ENCODE assay signal across 10 cellular contexts in the genomic region with DNA sequence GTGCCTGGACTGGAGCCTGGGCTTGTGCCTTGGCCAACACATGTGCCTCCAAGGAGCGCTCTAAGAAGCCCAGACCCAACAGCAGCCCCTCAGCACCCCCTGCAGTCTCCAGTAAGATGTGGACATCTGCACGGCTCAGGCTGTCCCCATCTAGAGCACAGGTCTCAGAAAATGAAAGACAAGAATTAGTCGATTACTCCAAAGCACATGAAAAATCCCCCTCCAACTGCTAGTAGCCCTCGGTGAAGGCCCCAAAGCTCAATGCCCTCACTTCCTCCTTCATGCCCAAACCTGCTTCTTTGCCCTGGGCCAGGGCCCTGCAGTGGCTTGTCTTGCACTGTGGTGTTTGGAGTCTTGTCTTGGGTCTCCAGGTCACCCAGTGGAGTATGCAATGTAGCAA. TPM values are rescaled to one million over a fixed set of nuclear protein-coding genes. Genes with fewer than 3 reads are reported as not detected.
DNase-seq lines count a peak whose midpoint lies in the region; ATAC-seq, FAIRE-seq and TF ChIP-seq lines count a peak whose summit lies in the region.
"Had no signal": no experiment of that assay in that cellular context is flagged by ENCODE, and none has a peak within 500 bp of the region (broad histone marks: within the 10 kb centered on the region; RNA-seq: fewer than 3 reads in every experiment).

No MANE protein-coding gene starts in this region.

- H3K27me3 ChIP-seq in H1 (replicated peaks in 1 of 4; ENCODE audit: control insufficient read depth in 3 of 4, extremely low read depth in 1 of 4, insufficient read depth in 3 of 4, low read length in 3 of 4) (no peaks in the 10 kb centered on the region), thyroid gland (no peaks in the 10 kb centered on the region)

- H4K20me1 ChIP-seq in H1 (replicated peaks in 1 of 2; ENCODE audit: control insufficient read depth in 1 of 2, insufficient read depth in 2 of 2, low read length in 2 of 2), result no peaks in the 10 kb centered on the region

- no peaks in the 10 kb centered on the region for H3K23me2 ChIP-seq in H1 (ENCODE audit: low read depth, low read length)

- TF ChIP-seq EP300 in H1 (IDR thresholded peaks at IDR 0.05; ENCODE audit: borderline replicate concordance in 1 of 2, low read depth in 2 of 2, low read length in 2 of 2), result no peak

- H3K27ac ChIP-seq in H1 (ENCODE audit: low read depth, low read length), result no peak overlapping the region
- no peak overlapping the region for H3K27ac ChIP-seq in thyroid gland

- H3K18ac ChIP-seq in H1 (ENCODE audit: extremely low read depth, low read length), result no peak overlapping the region

- peak; percentile 25 for TF ChIP-seq CTCF in GM13976 (IDR thresholded peaks at IDR 0.05; ENCODE audit: borderline replicate concordance, control extremely low read depth, extremely low read depth, insufficient read depth, missing control alignments)
- TF ChIP-seq CTCF in GM20000 (IDR thresholded peaks at IDR 0.05; ENCODE audit: extremely low read depth, missing control alignments), result peak; percentile 34
- TF ChIP-seq CTCF in H1 (IDR thresholded peaks at IDR 0.05; ENCODE audit: control extremely low read depth in 1 of 3, insufficient read depth in 1 of 3, low read depth in 1 of 3, low read length in 3 of 3), result peak in 2 of 3 experiments; percentile 12 to 15; a peak in 2 of 4 replicates
- TF ChIP-seq CTCF in thyroid gland (IDR thresholded peaks at IDR 0.05), result no peak

- no peak overlapping the region for H2BK20ac ChIP-seq in H1 (ENCODE audit: low read length)

- ATAC-seq in HG03354 (IDR thresholded peaks at IDR 0.05; ENCODE audit: poor library complexity, severe bottlenecking, unreplicated experiment), result peak; percentile 46

- intact Hi-C loops in thyroid gland (cut with DNase I), result no loop called here

- H3K9ac ChIP-seq in H1 (replicated peaks in 1 of 4; ENCODE audit: extremely low read depth in 1 of 4, low read depth in 3 of 4, low read length in 3 of 4), result no peak overlapping the region

- no peak overlapping the region for H2BK5ac ChIP-seq in H1 (ENCODE audit: low read depth, low read length)

- in situ Hi-C loops in GM13976 (cut with MboI; ENCODE audit: low sequenced_read_pairs, unreplicated experiment), result no loop called here

- peaks cover 0 to 4% (median 0%) of the 10 kb centered on the region in 4 experiments; a peak in 2 of 7 replicates for H3K4me1 ChIP-seq in H1 (replicated peaks in 1 of 4; ENCODE audit: control insufficient read depth in 3 of 4, insufficient read depth in 4 of 4, low read length in 3 of 4)
- H3K4me1 ChIP-seq in thyroid gland, result no peaks in the 10 kb centered on the region

- H2AFZ ChIP-seq in H1 (ENCODE audit: low read length), result peak overlapping the region; percentile 74; the same call in 1 of the 2 replicates

- H4K5ac ChIP-seq in H1 (ENCODE audit: insufficient read length, low read depth, low read length), result no peak overlapping the region

- CTCF ChIA-PET in H1 (lab: Charles Lee; ENCODE audit: partially characterized antibody), result interaction anchor here (1.2 to 2.0 kb wide), 2 partner anchors 10 to 115 kb away, joined by 5 read pairs; no protein-coding TSS in a partner anchor

- TF ChIP-seq POLR2A in H1 (IDR thresholded peaks at IDR 0.05; ENCODE audit: control extremely low read depth in 1 of 2, low read depth in 2 of 2, low read length in 2 of 2) (no peak), thyroid gland (IDR thresholded peaks at IDR 0.05) (no peak)

- H3K4ac ChIP-seq in H1 (replicated peaks; ENCODE audit: insufficient read length, low read depth, low read length), result no peak overlapping the region

- H3K4me2 ChIP-seq in H1 (ENCODE audit: insufficient read depth in 1 of 2, low read depth in 2 of 2, low read length in 2 of 2), result no peak overlapping the region

- H2BK120ac ChIP-seq in H1 (replicated peaks; ENCODE audit: low read depth, low read length), result no peak overlapping the region

- H3K36me3 ChIP-seq in H1 (ENCODE audit: control insufficient read depth in 2 of 4, insufficient read depth in 4 of 4, low read length in 3 of 4) (no peaks in the 10 kb centered on the region), thyroid gland (no peaks in the 10 kb centered on the region)

- no peak overlapping the region for H2BK15ac ChIP-seq in H1 (ENCODE audit: low read length)

- no peak overlapping the region for H2AK5ac ChIP-seq in H1 (ENCODE audit: low read depth, low read length)

- H2BK12ac ChIP-seq in H1 (ENCODE audit: low read depth, low read length), result no peak overlapping the region

- no peak overlapping the region for H3K56ac ChIP-seq in H1 (replicated peaks; ENCODE audit: insufficient read length, low read depth, low read length)

- TF ChIP-seq RAD21 in H1 (IDR thresholded peaks at IDR 0.05 in 1 of 2, conservative IDR thresholded peaks at IDR 0.05 in 1 of 2; ENCODE audit: low read depth in 2 of 2, low read length in 2 of 2), result peak; percentile 25 to 46

- H3K79me2 ChIP-seq in H1 (ENCODE audit: control insufficient read depth in 1 of 2, insufficient read depth in 2 of 2, low read length in 2 of 2), result no peaks in the 10 kb centered on the region

- DNase-seq in GM13976 (ENCODE audit: low spot score) (peak; percentile 60), GM20000 (ENCODE audit: low spot score) (peak; percentile 56), H1 (ENCODE audit: low read depth in 1 of 2, low spot score in 2 of 2) (no peak), HCEC 1CT (no peak), retina (no peak), thyroid gland (no peak), NCI-H2196 treated with DMSO at 0.1 percent for 48 hours (lab: John Stamatoyannopoulos, UW; ENCODE audit: unreplicated experiment) (no peak)
- DNase-seq: activated naive CD8-positive, alpha-beta T cell treated with anti-CD3 and anti-CD28 coated beads, Interleukin-2, amount 10 ng/mL, durations not matched to agents 7 days and 5 days had no signal

- H3K23ac ChIP-seq in H1 (ENCODE audit: insufficient read length), result no peak overlapping the region

- H3K14ac ChIP-seq in H1 (ENCODE audit: insufficient read length), result no peak overlapping the region

- POLR2A ChIA-PET in H1 (lab: Charles Lee; ENCODE audit: partially characterized antibody), result no interaction called here

- H3K4me3 ChIP-seq in H1 (ENCODE audit: extremely low read depth in 1 of 4, insufficient read depth in 2 of 4, low read depth in 3 of 4, low read length in 4 of 4), result no peak overlapping the region
- no peak overlapping the region for H3K4me3 ChIP-seq in thyroid gland (replicated peaks in 1 of 3)

- no peaks in the 10 kb centered on the region for H3K79me1 ChIP-seq in H1 (ENCODE audit: low read depth, low read length)

- 77% methylated on average over 4 of the region's 4 CpGs; no CpG with 5 or more reads in 1 of the 2 experiments for WGBS in H1 (ENCODE audit: extremely low coverage in 1 of 2, insufficient coverage in 1 of 2, insufficient read length in 1 of 2, insufficient replicate concordance in 2 of 2, low coverage in 1 of 2, low lambda C conversion rate in 2 of 2, missing lambda C conversion rate in 1 of 2), 2 experiments
- 93 to 100% methylated on average over 4 of the region's 4 CpGs for WGBS in thyroid gland, 2 donors

- no peak overlapping the region for H4K91ac ChIP-seq in H1 (replicated peaks; ENCODE audit: insufficient read length, low read length)

- no peak overlapping the region for H4K8ac ChIP-seq in H1 (ENCODE audit: extremely low read depth, insufficient read depth, low read length)

- no peak for FAIRE-seq in H1 (lab: Jason Lieb, UNC)
- FAIRE-seq: islet of Langerhans had no signal

- no peaks in the 10 kb centered on the region for H3K9me3 ChIP-seq in H1 (ENCODE audit: insufficient read depth in 2 of 2, low read depth in 1 of 2, low read length in 1 of 2)
- H3K9me3 ChIP-seq in thyroid gland, result no peaks in the 10 kb centered on the region

TF ChIP-seq in H1, 55 proteins besides CTCF, POLR2A, EP300 and RAD21 (continues in another document):
- TF ChIP-seq BCL11A (IDR thresholded peaks at IDR 0.05; ENCODE audit: low read depth in 2 of 2, low read length in 2 of 2) (no peak), NANOG (IDR thresholded peaks at IDR 0.05; ENCODE audit: insufficient read depth, low read depth, low read length, poor library complexity, severe bottlenecking) (no peak), SUZ12 (IDR thresholded peaks at IDR 0.05; ENCODE audit: low read length) (no peak), E2F6 (IDR thresholded peaks at IDR 0.05) (no peak), EZH2 (IDR thresholded peaks at IDR 0.05; ENCODE audit: low read depth, low read length, severe bottlenecking) (no peak), CREB1 (IDR thresholded peaks at IDR 0.05) (no peak), TAF7 (optimal IDR thresholded peaks at IDR 0.05; ENCODE audit: borderline replicate concordance, low read depth, low read length) (no peak), SAP30 (IDR thresholded peaks at IDR 0.05; ENCODE audit: insufficient read depth, insufficient replicate concordance, low read length) (no peak)

RNA-seq across cellular contexts. Expression of gene ERO1B, which starts 21.9 kb away (rescaled TPM):
- total RNA-seq in H1 (2021; fragmentation: NEBNext Ultra II Directional; extraction: Animal tissue kit (Norgen Biotek cat#: 25700)), result 3.5 and 5.6 TPM in 2 replicates
- 0.72 and 0.74 TPM in 2 replicates for polyA plus RNA-seq in H1 (2011; rRNA removed)
- polyA plus RNA-seq in H1 (2011; cell fraction: cytosol; rRNA removed), result 1.4 TPM
- 0.50 TPM for polyA plus RNA-seq in H1 (2011; cell fraction: nucleus; rRNA removed)
- polyA plus RNA-seq in H1 (2012, experiment 1 of 2), result 0.76 to 1.9 TPM (median 0.95 TPM) in 4 replicates
- polyA plus RNA-seq in H1 (2012, experiment 2 of 2), result 0.12 TPM
- 2.6 TPM for polyA plus RNA-seq in H1 (2013, experiment 1 of 2)
- polyA plus RNA-seq in H1 (2013, experiment 2 of 2), result 3.1 TPM
- 0.69 and 1.6 TPM in 2 replicates for polyA minus RNA-seq in H1 (2011; rRNA and poly(A)+ RNA removed)
- 2.6 TPM for polyA minus RNA-seq in H1 (2011; cell fraction: cytosol; rRNA and poly(A)+ RNA removed)
- polyA minus RNA-seq in H1 (2011; cell fraction: nucleus; rRNA and poly(A)+ RNA removed), result 3.7 TPM
- 10 to 100 TPM; 29.8 to 60.1 (median 38.3) TPM for total RNA-seq in thyroid gland

Comparison
In these comparisons a context has a peak if more than half of its experiments do, and no peak if none do; other contexts are left out.
1. DNase-seq: peak in GM13976 (single experiment) and GM20000 (single experiment); none in H1 (0 of 2), HCEC 1CT (single experiment), retina (single experiment), thyroid gland (0 of 2) and NCI-H2196 treated with DMSO at 0.1 percent for 48 hours (single experiment).
2. CTCF ChIP-seq: peak in GM13976 (single experiment), GM20000 (single experiment) and H1 (2 of 3); none in thyroid gland (0 of 6).